Comparison of ENCODE assay signal across 29 cellular contexts in genomic region chr20:59629141-59630045, GRCh38. TPM values are rescaled to one million over a fixed set of nuclear protein-coding genes. Genes with fewer than 3 reads are reported as not detected.
"Had no signal": no experiment of that assay in that cellular context is flagged by ENCODE, and none has a peak within 500 bp of the region (broad histone marks: within the 10 kb centered on the region; RNA-seq: fewer than 3 reads in every experiment).

No MANE protein-coding gene starts in this region.

- H3K4me3 ChIP-seq: gastrocnemius medialis, hepatocyte, left lung, neural progenitor cell, prostate gland, suprapubic skin, thyroid gland had no signal

- H3K4me1 ChIP-seq: gastrocnemius medialis, left lung, neural progenitor cell, parathyroid adenoma, prostate gland, suprapubic skin, thyroid gland had no signal

- H3K4me1 Mint-ChIP-seq: endodermal cell; naive thymus-derived CD4-positive, alpha-beta T cell; nephron; neural progenitor cell; stimulated activated naive B cell treated with anti-CD40 and anti-IgM and Interleukin-4, amounts not matched to agents 10 μg/mL and 1 μg/mL and 100 μg/mL, for 72 hours had no signal

- ATAC-seq: esophagus mucosa; gastrocnemius medialis; left cardiac atrium; left lung; naive thymus-derived CD4-positive, alpha-beta T cell; right cardiac atrium; stimulated activated naive B cell treated with anti-CD40 and anti-IgM and Interleukin-4, amounts not matched to agents 10 μg/mL and 1 μg/mL and 100 μg/mL, for 72 hours had no signal

- H3K27me3 Mint-ChIP-seq: stimulated activated naive CD8-positive, alpha-beta T cell treated with anti-CD3 and anti-CD28 coated beads, Interleukin-15, Interleukin-2, amounts not matched to agents 100 ng/mL and 50 ng/mL, for 24 hours had no signal

- H3K9me3 Mint-ChIP-seq: stimulated activated naive B cell treated with anti-CD40 and anti-IgM and Interleukin-4, amounts not matched to agents 10 μg/mL and 1 μg/mL and 100 μg/mL, for 72 hours; stimulated activated naive CD8-positive, alpha-beta T cell treated with anti-CD3 and anti-CD28 coated beads, Interleukin-15, Interleukin-2, amounts not matched to agents 100 ng/mL and 50 ng/mL, for 24 hours had no signal

- H3K36me3 Mint-ChIP-seq: naive thymus-derived CD4-positive, alpha-beta T cell; neural progenitor cell; stimulated activated naive B cell treated with anti-CD40 and anti-IgM and Interleukin-4, amounts not matched to agents 10 μg/mL and 1 μg/mL and 100 μg/mL, for 72 hours had no signal

- H3K27ac Mint-ChIP-seq: endodermal cell; naive thymus-derived CD4-positive, alpha-beta T cell; nephron; neural progenitor cell; stimulated activated naive B cell treated with anti-CD40 and anti-IgM and Interleukin-4, amounts not matched to agents 10 μg/mL and 1 μg/mL and 100 μg/mL, for 72 hours; stimulated activated naive CD8-positive, alpha-beta T cell treated with anti-CD3 and anti-CD28 coated beads, Interleukin-15, Interleukin-2, amounts not matched to agents 100 ng/mL and 50 ng/mL, for 24 hours had no signal

- H3K9me3 ChIP-seq: gastrocnemius medialis, left lung, prostate gland, suprapubic skin, thyroid gland had no signal

- H3K36me3 ChIP-seq: gastrocnemius medialis, left lung, neural progenitor cell, prostate gland, suprapubic skin, thyroid gland had no signal

- H3K27ac ChIP-seq: epithelial cell of prostate, gastrocnemius medialis, hepatocyte, left lung, neural progenitor cell, parathyroid adenoma, prostate gland, suprapubic skin, thyroid gland had no signal

- DNase-seq: effector CD8-positive, alpha-beta T cell; endodermal cell; foreskin fibroblast; gastrocnemius medialis; kidney; left cardiac atrium; left lung; mesenchymal stem cell; midbrain; naive thymus-derived CD4-positive, alpha-beta T cell; right cardiac atrium; small intestine; stimulated activated CD4-positive, alpha-beta T cell treated with anti-CD3 and anti-CD28 coated beads, Interleukin-15, amount 100 ng/mL, for 24 hours; stimulated activated CD4-positive, alpha-beta T cell treated with anti-CD3 and anti-CD28 coated beads, Interleukin-2, amount 100 ng/mL, for 48 hours; stimulated activated naive B cell treated with anti-CD40 and anti-IgM and Interleukin-4, amounts not matched to agents 10 μg/mL and 1 μg/mL and 100 μg/mL, for 72 hours; thyroid gland; trophoblast cell had no signal

- H3K27me3 ChIP-seq: hepatocyte, neural progenitor cell, thyroid gland had no signal

- H3K4me3 Mint-ChIP-seq: endodermal cell; naive thymus-derived CD4-positive, alpha-beta T cell; nephron; neural progenitor cell; stimulated activated naive B cell treated with anti-CD40 and anti-IgM and Interleukin-4, amounts not matched to agents 10 μg/mL and 1 μg/mL and 100 μg/mL, for 72 hours; stimulated activated naive CD8-positive, alpha-beta T cell treated with anti-CD3 and anti-CD28 coated beads, Interleukin-15, Interleukin-2, amounts not matched to agents 100 ng/mL and 50 ng/mL, for 24 hours had no signal

- FAIRE-seq: colon, kidney, small intestine had no signal

RNA-seq across cellular contexts. Expression of gene PHACTR3, which starts 25.1 kb away (rescaled TPM):
- total RNA-seq: esophagus mucosa, glomerular endothelial cell, osteoblast had no signal
- polyA plus RNA-seq: naive thymus-derived CD4-positive, alpha-beta T cell had no signal
